In the genomic region with DNA sequence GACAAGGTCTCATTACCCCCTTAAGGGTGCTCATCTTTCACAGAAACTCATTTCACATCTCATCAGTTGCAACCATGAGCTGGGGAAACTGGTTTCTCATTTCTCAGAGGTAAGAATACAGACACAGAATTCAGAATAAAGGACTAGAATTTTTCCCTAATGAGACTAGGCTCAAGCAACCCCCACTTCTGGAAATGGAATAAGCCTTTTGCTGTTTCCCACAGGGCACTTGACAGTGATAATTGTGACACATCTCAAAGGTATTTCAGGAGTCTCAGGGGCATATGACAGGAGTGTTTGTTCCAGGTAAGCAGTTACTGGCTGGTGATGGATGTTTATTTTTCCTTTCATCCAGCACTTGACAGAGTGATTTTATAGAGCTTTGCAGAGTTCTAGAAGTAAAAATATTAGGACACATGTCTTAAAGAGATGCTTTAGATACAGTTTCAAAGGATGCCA, we compare ENCODE assay signal across 1 cellular context.
TF ChIP-seq lines count a peak whose summit lies in the region.

No MANE protein-coding gene starts in this region.

TF ChIP-seq in HepG2, 621 proteins besides CTCF, POLR2A, EP300 and RAD21:
- TF ChIP-seq JUNB (CRISPR knock-in tag; IDR thresholded peaks at IDR 0.05; ENCODE audit: borderline replicate concordance) (no peak), ZNF343 (CRISPR knock-in tag; IDR thresholded peaks at IDR 0.05) (no peak), ZNF121 (CRISPR knock-in tag; IDR thresholded peaks at IDR 0.05) (no peak), MIXL1 (CRISPR knock-in tag; IDR thresholded peaks at IDR 0.05) (no peak), HHEX (CRISPR knock-in tag; IDR thresholded peaks at IDR 0.05) (no peak), KMT2B (CRISPR knock-in tag; IDR thresholded peaks at IDR 0.05) (no peak), ZNF160 (CRISPR knock-in tag; IDR thresholded peaks at IDR 0.05) (no peak), MED13 (CRISPR knock-in tag; IDR thresholded peaks at IDR 0.05) (no peak), ZFP41 (CRISPR knock-in tag; IDR thresholded peaks at IDR 0.05; ENCODE audit: borderline replicate concordance) (no peak), MBD4 (IDR thresholded peaks at IDR 0.05; ENCODE audit: borderline replicate concordance, low read length) (no peak), GATA4 (IDR thresholded peaks at IDR 0.05; ENCODE audit: borderline replicate concordance, low read depth) (no peak), ZKSCAN8 (CRISPR knock-in tag; IDR thresholded peaks at IDR 0.05; ENCODE audit: borderline replicate concordance) (no peak), ZNF883 (CRISPR knock-in tag; IDR thresholded peaks at IDR 0.05; ENCODE audit: not compliant biosample characterization) (no peak), ZNF207 (IDR thresholded peaks at IDR 0.05; ENCODE audit: borderline replicate concordance) (no peak), SIN3A (IDR thresholded peaks at IDR 0.05; ENCODE audit: borderline replicate concordance, low read depth, low read length) (no peak), ZNF614 (CRISPR knock-in tag; IDR thresholded peaks at IDR 0.05; ENCODE audit: borderline replicate concordance) (no peak), KDM6A (CRISPR knock-in tag; IDR thresholded peaks at IDR 0.05; ENCODE audit: low read depth) (no peak), ZNF878 (CRISPR knock-in tag; IDR thresholded peaks at IDR 0.05) (no peak)
- TF ChIP-seq, protein P1, sequence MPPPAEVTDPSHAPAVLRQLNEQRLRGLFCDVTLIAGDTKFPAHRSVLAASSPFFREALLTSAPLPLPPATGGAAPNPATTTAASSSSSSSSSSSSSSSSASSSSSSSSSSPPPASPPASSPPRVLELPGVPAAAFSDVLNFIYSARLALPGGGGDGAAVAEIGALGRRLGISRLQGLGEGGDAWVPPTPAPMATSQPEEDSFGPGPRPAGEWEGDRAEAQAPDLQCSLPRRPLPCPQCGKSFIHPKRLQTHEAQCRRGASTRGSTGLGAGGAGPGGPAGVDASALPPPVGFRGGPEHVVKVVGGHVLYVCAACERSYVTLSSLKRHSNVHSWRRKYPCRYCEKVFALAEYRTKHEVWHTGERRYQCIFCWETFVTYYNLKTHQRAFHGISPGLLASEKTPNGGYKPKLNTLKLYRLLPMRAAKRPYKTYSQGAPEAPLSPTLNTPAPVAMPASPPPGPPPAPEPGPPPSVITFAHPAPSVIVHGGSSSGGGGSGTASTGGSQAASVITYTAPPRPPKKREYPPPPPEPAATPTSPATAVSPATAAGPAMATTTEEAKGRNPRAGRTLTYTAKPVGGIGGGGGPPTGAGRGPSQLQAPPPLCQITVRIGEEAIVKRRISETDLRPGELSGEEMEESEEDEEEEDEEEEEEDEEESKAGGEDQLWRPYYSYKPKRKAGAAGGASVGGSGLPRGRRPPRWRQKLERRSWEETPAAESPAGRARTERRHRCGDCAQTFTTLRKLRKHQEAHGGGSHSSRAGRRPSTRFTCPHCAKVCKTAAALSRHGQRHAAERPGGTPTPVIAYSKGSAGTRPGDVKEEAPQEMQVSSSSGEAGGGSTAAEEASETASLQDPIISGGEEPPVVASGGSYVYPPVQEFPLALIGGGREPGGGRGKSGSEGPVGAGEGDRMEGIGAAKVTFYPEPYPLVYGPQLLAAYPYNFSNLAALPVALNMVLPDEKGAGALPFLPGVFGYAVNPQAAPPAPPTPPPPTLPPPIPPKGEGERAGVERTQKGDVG (CRISPR knock-in tag; IDR thresholded peaks at IDR 0.05; ENCODE audit: borderline replicate concordance): no peak
TF ChIP-seq in HepG2: peak in this region for 0.
